ENCODE assay signal across 1 cellular context in the genomic region with DNA sequence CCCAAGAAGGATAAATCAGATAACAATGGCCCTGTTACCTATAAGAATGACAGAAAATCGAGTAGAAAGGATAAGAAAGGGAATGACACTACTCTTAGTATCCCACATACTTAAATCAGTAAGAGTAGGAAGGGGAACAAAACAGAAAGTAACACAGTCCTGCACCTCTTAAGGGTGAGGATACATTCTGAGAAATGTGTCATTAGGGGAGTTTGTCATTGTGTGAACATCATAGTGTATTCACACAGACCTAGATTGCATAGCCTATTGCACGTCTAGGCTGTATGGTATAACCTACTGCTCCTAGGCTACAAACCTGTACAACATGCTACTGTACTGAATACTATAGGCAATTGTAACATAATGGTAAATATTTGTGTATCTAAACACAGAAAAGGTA.
TF ChIP-seq lines count a peak whose summit lies in the region.

No MANE protein-coding gene starts in this region.

TF ChIP-seq in GM12878, 131 proteins besides CTCF, POLR2A, EP300 and RAD21:
- TF ChIP-seq RELA (IDR thresholded peaks at IDR 0.05; ENCODE audit: borderline replicate concordance, partially characterized antibody): no peak
- TF ChIP-seq BACH1 (IDR thresholded peaks at IDR 0.05; ENCODE audit: borderline replicate concordance): no peak
- no peak for TF ChIP-seq RUNX3 (IDR thresholded peaks at IDR 0.05; ENCODE audit: low read length)
- TF ChIP-seq, protein P1, sequence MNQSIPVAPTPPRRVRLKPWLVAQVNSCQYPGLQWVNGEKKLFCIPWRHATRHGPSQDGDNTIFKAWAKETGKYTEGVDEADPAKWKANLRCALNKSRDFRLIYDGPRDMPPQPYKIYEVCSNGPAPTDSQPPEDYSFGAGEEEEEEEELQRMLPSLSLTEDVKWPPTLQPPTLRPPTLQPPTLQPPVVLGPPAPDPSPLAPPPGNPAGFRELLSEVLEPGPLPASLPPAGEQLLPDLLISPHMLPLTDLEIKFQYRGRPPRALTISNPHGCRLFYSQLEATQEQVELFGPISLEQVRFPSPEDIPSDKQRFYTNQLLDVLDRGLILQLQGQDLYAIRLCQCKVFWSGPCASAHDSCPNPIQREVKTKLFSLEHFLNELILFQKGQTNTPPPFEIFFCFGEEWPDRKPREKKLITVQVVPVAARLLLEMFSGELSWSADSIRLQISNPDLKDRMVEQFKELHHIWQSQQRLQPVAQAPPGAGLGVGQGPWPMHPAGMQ (IDR thresholded peaks at IDR 0.05; ENCODE audit: borderline replicate concordance): no peak
- no peak for TF ChIP-seq FOXK2 (IDR thresholded peaks at IDR 0.05)
- no peak for TF ChIP-seq IKZF1 (conservative IDR thresholded peaks at IDR 0.05)
- no peak for TF ChIP-seq POLR2AphosphoS5 (IDR thresholded peaks at IDR 0.05; ENCODE audit: low read length)
- TF ChIP-seq, protein P2, sequence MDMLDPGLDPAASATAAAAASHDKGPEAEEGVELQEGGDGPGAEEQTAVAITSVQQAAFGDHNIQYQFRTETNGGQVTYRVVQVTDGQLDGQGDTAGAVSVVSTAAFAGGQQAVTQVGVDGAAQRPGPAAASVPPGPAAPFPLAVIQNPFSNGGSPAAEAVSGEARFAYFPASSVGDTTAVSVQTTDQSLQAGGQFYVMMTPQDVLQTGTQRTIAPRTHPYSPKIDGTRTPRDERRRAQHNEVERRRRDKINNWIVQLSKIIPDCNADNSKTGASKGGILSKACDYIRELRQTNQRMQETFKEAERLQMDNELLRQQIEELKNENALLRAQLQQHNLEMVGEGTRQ (IDR thresholded peaks at IDR 0.05; ENCODE audit: borderline replicate concordance, low read depth, low read length): no peak
